10 cellular contexts compared by ENCODE assay signal in the genomic region with DNA sequence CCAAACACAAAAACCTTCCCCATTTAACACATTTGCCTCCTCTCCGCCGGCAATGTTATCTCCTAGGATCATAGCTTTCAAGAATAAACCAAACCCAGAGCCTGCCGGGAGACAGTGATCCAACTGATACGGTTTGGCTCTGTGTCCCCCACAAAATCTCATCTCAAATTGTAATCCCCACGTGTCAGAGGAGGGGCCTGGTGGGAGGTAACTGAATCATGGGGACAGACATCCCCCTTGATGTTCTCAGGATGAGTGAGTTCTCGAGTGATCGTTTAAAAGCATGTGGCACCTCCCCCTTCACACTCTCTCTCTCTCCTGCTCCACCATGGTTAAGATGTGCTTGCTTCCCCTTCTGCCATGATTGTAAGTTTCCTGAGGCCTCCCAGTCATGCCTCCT. TPM values are rescaled to one million over a fixed set of nuclear protein-coding genes. Genes with fewer than 3 reads are reported as not detected.
DNase-seq lines count a peak whose midpoint lies in the region; ATAC-seq, FAIRE-seq and TF ChIP-seq lines count a peak whose summit lies in the region.
"Had no signal": no experiment of that assay in that cellular context is flagged by ENCODE, and none has a peak within 500 bp of the region (broad histone marks: within the 10 kb centered on the region; RNA-seq: fewer than 3 reads in every experiment).

No MANE protein-coding gene starts in this region.

- H3K27me3 Mint-ChIP-seq in activated CD4-positive, alpha-beta T cell treated with anti-CD3 and anti-CD28 coated beads, Interleukin-2, amount 10 ng/mL, durations not matched to agents 24 days and 14 days = peaks cover 21% of the 10 kb centered on the region

- H4K20me1 ChIP-seq in PC-3 (ENCODE audit: low read length) = no peaks in the 10 kb centered on the region

- H3K9ac ChIP-seq in adipocyte (ENCODE audit: low read length) (peak overlapping the region; percentile 21), PC-3 (ENCODE audit: low read length) (no peak overlapping the region)

- H3K27ac ChIP-seq in AG04450 (ENCODE audit: low read depth, low read length) (peak overlapping the region; percentile 85), left ventricle myocardium inferior (replicated peaks) (peak overlapping the region; percentile 83), PC-3 (ENCODE audit: low read length) (no peak overlapping the region)

- H3K27ac Mint-ChIP-seq in activated CD4-positive, alpha-beta T cell treated with anti-CD3 and anti-CD28 coated beads, Interleukin-2, amount 10 ng/mL, durations not matched to agents 24 days and 14 days = no peak overlapping the region

- H3K4me1 Mint-ChIP-seq in activated CD4-positive, alpha-beta T cell treated with anti-CD3 and anti-CD28 coated beads, Interleukin-2, amount 10 ng/mL, durations not matched to agents 24 days and 14 days = no peaks in the 10 kb centered on the region

- DNase-seq in AG04450 (ENCODE audit: low read depth, low spot score) = no peak
- no peak for DNase-seq in adipocyte (ENCODE audit: low read depth)
- DNase-seq in left ventricle myocardium inferior = no peak
- no peak for DNase-seq in sciatic nerve (ENCODE audit: low spot score)
- no peak for DNase-seq in PC-3
- no peak for DNase-seq in GM12891 (ENCODE audit: insufficient read length, low spot score)
- DNase-seq in activated CD4-positive, alpha-beta T cell treated with anti-CD3 and anti-CD28 coated beads for 1 hour = no peak
- DNase-seq in activated CD4-positive, alpha-beta T cell treated with anti-CD3 and anti-CD28 coated beads, Interleukin-2, amount 10 ng/mL, durations not matched to agents 24 days and 14 days = no peak
- DNase-seq: activated CD8-positive, alpha-beta memory T cell treated with anti-CD3 and anti-CD28 coated beads, Interleukin-2, amount 50 U/mL, for 48 hours; GF-D8 had no signal

- CTCF ChIA-PET in AG04450 (lab: Charles Lee) (interaction anchor here (1.3 to 6.8 kb wide), 3 partner anchors 70 to 153 kb away, joined by 3 to 28 read pairs (median 4); no protein-coding TSS in a partner anchor), PC-3 (lab: Charles Lee) (no interaction called here)

- H3K4me2 ChIP-seq in PC-3 (ENCODE audit: low read length) = no peak overlapping the region

- H3K9me3 Mint-ChIP-seq in activated CD4-positive, alpha-beta T cell treated with anti-CD3 and anti-CD28 coated beads, Interleukin-2, amount 10 ng/mL, durations not matched to agents 24 days and 14 days = no peaks in the 10 kb centered on the region

- no peaks in the 10 kb centered on the region for H3K36me3 Mint-ChIP-seq in activated CD4-positive, alpha-beta T cell treated with anti-CD3 and anti-CD28 coated beads, Interleukin-2, amount 10 ng/mL, durations not matched to agents 24 days and 14 days (ENCODE audit: low read depth)

- no peaks in the 10 kb centered on the region for H3K9me3 ChIP-seq in AG04450 (ENCODE audit: control insufficient read depth, insufficient read depth, low read length)
- no peaks in the 10 kb centered on the region for H3K9me3 ChIP-seq in adipocyte (ENCODE audit: control insufficient read depth, low read length)
- H3K9me3 ChIP-seq in left ventricle myocardium inferior (replicated peaks) = peaks cover 5% of the 10 kb centered on the region
- no peaks in the 10 kb centered on the region for H3K9me3 ChIP-seq in PC-3 (ENCODE audit: low read length)

- FAIRE-seq in GM12891 (lab: Jason Lieb, UNC) = no peak

- no peak for TF ChIP-seq CTCF in AG04450 (IDR thresholded peaks at IDR 0.05; ENCODE audit: low read depth, low read length)
- TF ChIP-seq CTCF in left ventricle myocardium inferior (IDR thresholded peaks at IDR 0.05; ENCODE audit: borderline replicate concordance) = no peak
- TF ChIP-seq CTCF in PC-3 (conservative IDR thresholded peaks at IDR 0.05; ENCODE audit: low read depth, low read length) = no peak

- no peaks in the 10 kb centered on the region for H3K27me3 ChIP-seq in AG04450 (ENCODE audit: control insufficient read depth, insufficient read depth, low read length)
- H3K27me3 ChIP-seq in adipocyte (replicated peaks; ENCODE audit: control insufficient read depth, insufficient read depth, low read length) = no peaks in the 10 kb centered on the region
- no peaks in the 10 kb centered on the region for H3K27me3 ChIP-seq in left ventricle myocardium inferior (ENCODE audit: low read depth)
- no peaks in the 10 kb centered on the region for H3K27me3 ChIP-seq in PC-3 (ENCODE audit: low read length)

- POLR2A ChIA-PET in AG04450 (lab: Yijun Ruan, JAX) = interaction anchor here (0.7 to 2.7 kb wide), 8 partner anchors 12 to 71 kb away, joined by 3 to 25 read pairs (median 5); partner anchors contain the start of gene RBFOX2
- POLR2A ChIA-PET in PC-3 (lab: Charles Lee; ENCODE audit: unreplicated experiment) = no interaction called here

- TF ChIP-seq POLR2A in GM12891 (IDR thresholded peaks at IDR 0.05; ENCODE audit: low read depth, low read length) = no peak

- no peaks in the 10 kb centered on the region for H3K36me3 ChIP-seq in adipocyte (ENCODE audit: control insufficient read depth, insufficient read depth, low read length, severe bottlenecking)
- no peaks in the 10 kb centered on the region for H3K36me3 ChIP-seq in left ventricle myocardium inferior
- no peaks in the 10 kb centered on the region for H3K36me3 ChIP-seq in PC-3 (ENCODE audit: low read depth, low read length)

- H3K4me3 ChIP-seq in AG04450 (ENCODE audit: low read depth, low read length) = peak overlapping the region; percentile 35
- peak overlapping the region; percentile 55 for H3K4me3 ChIP-seq in adipocyte (ENCODE audit: low read length)
- peak overlapping the region; percentile 14 for H3K4me3 ChIP-seq in left ventricle myocardium inferior
- no peak overlapping the region for H3K4me3 ChIP-seq in PC-3 (ENCODE audit: low read length)

- no peak overlapping the region for H2AFZ ChIP-seq in PC-3 (ENCODE audit: low read length)

- H3K4me1 ChIP-seq in adipocyte (ENCODE audit: control insufficient read depth, insufficient read depth, low read length) = peaks cover 26% of the 10 kb centered on the region
- H3K4me1 ChIP-seq in left ventricle myocardium inferior = peaks cover 59% of the 10 kb centered on the region
- H3K4me1 ChIP-seq in PC-3 (ENCODE audit: insufficient read depth, low read length) = no peaks in the 10 kb centered on the region

- no peaks in the 10 kb centered on the region for H3F3A ChIP-seq in PC-3 (ENCODE audit: low read length, unreplicated experiment)

- H3K4me3 Mint-ChIP-seq in activated CD4-positive, alpha-beta T cell treated with anti-CD3 and anti-CD28 coated beads, Interleukin-2, amount 10 ng/mL, durations not matched to agents 24 days and 14 days = no peak overlapping the region

- BruUV-seq in PC-3 (replicated peaks; lab: Mats Ljungman, UMichigan) = no TSS peak

- no peaks in the 10 kb centered on the region for H3K9me2 ChIP-seq in PC-3 (replicated peaks; ENCODE audit: low read length)

- intact Hi-C loops in left ventricle myocardium inferior (cut with micrococcal nuclease) = no loop called here
- intact Hi-C loops in sciatic nerve (cut with DNase I) = no loop called here
- intact Hi-C loops in PC-3 (cut with micrococcal nuclease) = no loop called here
- intact Hi-C loops in activated CD4-positive, alpha-beta T cell treated with anti-CD3 and anti-CD28 coated beads, Interleukin-2, amount 10 ng/mL, durations not matched to agents 24 days and 14 days (cut with micrococcal nuclease) = no loop called here

- ATAC-seq in sciatic nerve = peak; percentile 52
- ATAC-seq in PC-3 = no peak

- peaks cover 48% of the 10 kb centered on the region for H3K79me2 ChIP-seq in PC-3 (ENCODE audit: low read length)

TF ChIP-seq in GM12891, 5 proteins besides CTCF, POLR2A, EP300 and RAD21:
- TF ChIP-seq TAF1 (IDR thresholded peaks at IDR 0.05; ENCODE audit: low read depth, low read length) (no peak), POLR2AphosphoS5 (IDR thresholded peaks at IDR 0.05; ENCODE audit: low read depth, low read length) (no peak), SPI1 (IDR thresholded peaks at IDR 0.05; ENCODE audit: low read depth, low read length) (no peak), PAX5 (IDR thresholded peaks at IDR 0.05; ENCODE audit: insufficient read depth, low read length, severe bottlenecking) (no peak), POU2F2 (IDR thresholded peaks at IDR 0.05; ENCODE audit: low read depth, low read length) (no peak)

RNA-seq across cellular contexts. Expression of gene RBFOX2, which starts 33.3 kb away (rescaled TPM):
- polyA plus RNA-seq in AG04450 (2011; rRNA removed) = 253 and 288 TPM in 2 replicates
- polyA minus RNA-seq in AG04450 (2011; rRNA and poly(A)+ RNA removed) = 393 and 415 TPM in 2 replicates
- total RNA-seq in left ventricle myocardium inferior = 75.4 TPM
- 77.7 TPM for total RNA-seq in sciatic nerve
- total RNA-seq in PC-3 (2014; rRNA removed) = 75.1 and 82.5 TPM in 2 replicates
- polyA plus RNA-seq in GM12891 (2012; ENCODE audit: low read depth, missing spikeins) = 0.09 TPM
- 3.6 and 3.9 TPM in 2 replicates for total RNA-seq in activated CD4-positive, alpha-beta T cell treated with anti-CD3 and anti-CD28 coated beads, Interleukin-2, amount 10 ng/mL, durations not matched to agents 24 days and 14 days

Comparison
In these comparisons a context has a peak if more than half of its experiments do, and no peak if none do; other contexts are left out.
1. RNA of gene RBFOX2, which starts 33.3 kb away (total RNA-seq): 77.7 TPM in sciatic nerve (single experiment), 75.4 TPM in left ventricle myocardium inferior (single experiment) and 75.1 to 82.5 TPM in PC-3; 3.6 to 3.9 TPM in activated CD4-positive, alpha-beta T cell treated with anti-CD3 and anti-CD28 coated beads, Interleukin-2, amount 10 ng/mL, durations not matched to agents 24 days and 14 days; every median in the first group is over 10 times any median in the second.